ENCODE assay signal across 1 cellular context in genomic region chr7:1503816-1504775, GRCh38.
TF ChIP-seq lines count a peak whose summit lies in the region.

Gene INTS1, minus strand, starts transcription at chr7:1504389. Its CDS starts 429 bp downstream, at chr7:1503960.

TF ChIP-seq in GM12878, 131 proteins besides CTCF, POLR2A, EP300 and RAD21 (continued from another document):
- TF ChIP-seq TBL1XR1 (IDR thresholded peaks at IDR 0.05; ENCODE audit: low read depth, low read length), result peak; percentile 90; the same call in 1 of the 2 replicates
- no peak for TF ChIP-seq FOS (IDR thresholded peaks at IDR 0.05; ENCODE audit: borderline replicate concordance, extremely low read depth, insufficient read length)
- peak; percentile 85 for TF ChIP-seq YY1 (IDR thresholded peaks at IDR 0.05; ENCODE audit: low read depth, low read length)
- TF ChIP-seq YBX1 (IDR thresholded peaks at IDR 0.05), result no peak
- peak; percentile 64 for TF ChIP-seq ZNF217 (IDR thresholded peaks at IDR 0.05)
- TF ChIP-seq RB1 (IDR thresholded peaks at IDR 0.05; ENCODE audit: borderline replicate concordance), result peak; percentile 91
- TF ChIP-seq, protein P1, sequence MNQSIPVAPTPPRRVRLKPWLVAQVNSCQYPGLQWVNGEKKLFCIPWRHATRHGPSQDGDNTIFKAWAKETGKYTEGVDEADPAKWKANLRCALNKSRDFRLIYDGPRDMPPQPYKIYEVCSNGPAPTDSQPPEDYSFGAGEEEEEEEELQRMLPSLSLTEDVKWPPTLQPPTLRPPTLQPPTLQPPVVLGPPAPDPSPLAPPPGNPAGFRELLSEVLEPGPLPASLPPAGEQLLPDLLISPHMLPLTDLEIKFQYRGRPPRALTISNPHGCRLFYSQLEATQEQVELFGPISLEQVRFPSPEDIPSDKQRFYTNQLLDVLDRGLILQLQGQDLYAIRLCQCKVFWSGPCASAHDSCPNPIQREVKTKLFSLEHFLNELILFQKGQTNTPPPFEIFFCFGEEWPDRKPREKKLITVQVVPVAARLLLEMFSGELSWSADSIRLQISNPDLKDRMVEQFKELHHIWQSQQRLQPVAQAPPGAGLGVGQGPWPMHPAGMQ (IDR thresholded peaks at IDR 0.05; ENCODE audit: borderline replicate concordance), result no peak
- no peak for TF ChIP-seq ZNF622 (IDR thresholded peaks at IDR 0.05)
- TF ChIP-seq KAT2A (conservative IDR thresholded peaks at IDR 0.05; ENCODE audit: control insufficient read depth, low read depth, low read length), result no peak
- TF ChIP-seq HDAC6 (IDR thresholded peaks at IDR 0.05; ENCODE audit: unreplicated experiment), result peak; percentile 53
- TF ChIP-seq FOXK2 (IDR thresholded peaks at IDR 0.05), result peak; percentile 89
- peak; percentile 76 for TF ChIP-seq SIX5 (IDR thresholded peaks at IDR 0.05; ENCODE audit: low read depth, low read length, severe bottlenecking)
- no peak for TF ChIP-seq CEBPZ (IDR thresholded peaks at IDR 0.05; ENCODE audit: low read depth, low read length)
- TF ChIP-seq POLR2AphosphoS5 (IDR thresholded peaks at IDR 0.05; ENCODE audit: low read length), result peak; percentile 62; the same call in 1 of the 2 replicates
- peak; percentile 62; the same call in 1 of the 2 replicates for TF ChIP-seq CHD2 (IDR thresholded peaks at IDR 0.05; ENCODE audit: borderline replicate concordance, low read depth, low read length)
- TF ChIP-seq, protein P2, sequence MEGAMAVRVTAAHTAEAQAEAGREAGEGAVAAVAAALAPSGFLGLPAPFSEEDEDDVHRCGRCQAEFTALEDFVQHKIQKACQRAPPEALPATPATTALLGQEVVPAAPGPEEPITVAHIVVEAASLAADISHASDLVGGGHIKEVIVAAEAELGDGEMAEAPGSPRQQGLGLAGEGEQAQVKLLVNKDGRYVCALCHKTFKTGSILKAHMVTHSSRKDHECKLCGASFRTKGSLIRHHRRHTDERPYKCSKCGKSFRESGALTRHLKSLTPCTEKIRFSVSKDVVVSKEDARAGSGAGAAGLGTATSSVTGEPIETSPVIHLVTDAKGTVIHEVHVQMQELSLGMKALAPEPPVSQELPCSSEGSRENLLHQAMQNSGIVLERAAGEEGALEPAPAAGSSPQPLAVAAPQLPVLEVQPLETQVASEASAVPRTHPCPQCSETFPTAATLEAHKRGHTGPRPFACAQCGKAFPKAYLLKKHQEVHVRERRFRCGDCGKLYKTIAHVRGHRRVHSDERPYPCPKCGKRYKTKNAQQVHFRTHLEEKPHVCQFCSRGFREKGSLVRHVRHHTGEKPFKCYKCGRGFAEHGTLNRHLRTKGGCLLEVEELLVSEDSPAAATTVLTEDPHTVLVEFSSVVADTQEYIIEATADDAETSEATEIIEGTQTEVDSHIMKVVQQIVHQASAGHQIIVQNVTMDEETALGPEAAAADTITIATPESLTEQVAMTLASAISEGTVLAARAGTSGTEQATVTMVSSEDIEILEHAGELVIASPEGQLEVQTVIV (IDR thresholded peaks at IDR 0.05; ENCODE audit: borderline replicate concordance, partially characterized antibody), result no peak
- TF ChIP-seq RAD51 (IDR thresholded peaks at IDR 0.05), result no peak
- peak; percentile 66; the same call in 1 of the 2 replicates for TF ChIP-seq CREB1 (IDR thresholded peaks at IDR 0.05; ENCODE audit: low read depth)
- TF ChIP-seq USF2 (IDR thresholded peaks at IDR 0.05; ENCODE audit: borderline replicate concordance, low read depth, low read length), result no peak
- no peak for TF ChIP-seq SKIL (IDR thresholded peaks at IDR 0.05; ENCODE audit: low read depth, poor library complexity, severe bottlenecking)
- TF ChIP-seq NKRF (conservative IDR thresholded peaks at IDR 0.05), result peak; percentile 78; the same call in 1 of the 2 replicates
